9 cellular contexts compared by ENCODE assay signal in the genomic region with DNA sequence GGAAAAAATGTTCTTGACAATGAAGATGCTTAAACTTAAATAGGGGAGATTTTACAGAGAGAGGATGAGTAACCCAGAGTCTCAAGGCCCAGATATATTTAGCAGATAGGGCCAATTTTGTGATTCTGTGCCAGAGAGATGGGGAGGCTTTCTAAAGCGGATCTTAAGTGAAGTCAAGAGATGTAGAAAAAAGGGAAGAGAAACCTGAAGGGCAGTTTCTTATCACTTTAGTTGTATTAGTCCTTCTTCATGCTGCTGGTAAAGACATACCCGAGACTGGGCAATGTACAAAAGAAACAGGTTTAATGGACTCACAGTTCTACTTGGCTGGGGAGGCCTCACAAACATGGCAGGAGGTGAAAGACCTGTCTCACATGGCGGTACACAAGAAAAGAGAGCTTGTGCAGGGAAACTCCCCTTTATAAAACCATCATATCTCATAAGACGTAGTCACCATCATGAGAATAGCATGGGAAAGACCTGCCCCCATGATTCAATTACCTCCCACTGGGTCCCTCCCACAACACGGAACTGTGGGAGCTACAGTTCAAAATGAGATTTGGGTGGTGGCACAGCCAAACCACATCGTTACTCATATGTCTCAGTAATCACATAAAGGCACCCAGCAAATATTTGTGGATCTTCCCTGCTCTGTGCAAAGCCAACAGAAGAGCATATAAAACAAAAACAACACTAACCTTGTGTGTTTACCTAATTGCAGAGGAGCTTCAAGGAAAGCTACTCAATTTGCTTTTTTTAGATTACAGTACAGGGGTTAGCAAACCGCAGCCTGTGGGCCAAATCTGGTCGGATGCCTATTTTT.
DNase-seq lines count a peak whose midpoint lies in the region; ATAC-seq and TF ChIP-seq lines count a peak whose summit lies in the region.
"Had no signal": no experiment of that assay in that cellular context is flagged by ENCODE, and none has a peak within 500 bp of the region (broad histone marks: within the 10 kb centered on the region; RNA-seq: fewer than 3 reads in every experiment).

No MANE protein-coding gene starts in this region.

- TF ChIP-seq POLR2A in breast epithelium (IDR thresholded peaks at IDR 0.05) = no peak

- TF ChIP-seq CTCF in breast epithelium (IDR thresholded peaks at IDR 0.05) = no peak

- no peaks in the 10 kb centered on the region for H3K27me3 ChIP-seq in breast epithelium

- no peak for DNase-seq in activated CD4-positive, CD25-positive, alpha-beta regulatory T cell (lab: John Stamatoyannopoulos, UW)
- DNase-seq in RPMI8226 = peak; percentile 23
- peak; percentile 31 to 41 for DNase-seq in stimulated activated CD4-positive, alpha-beta T cell treated with anti-CD3 and anti-CD28 coated beads, Interleukin-2, amount 100 ng/mL, for 48 hours
- no peak for DNase-seq in HuH-7.5 (ENCODE audit: low spot score)
- DNase-seq in breast epithelium (ENCODE audit: low spot score in 2 of 2) = no peak
- DNase-seq in NCI-H510A (lab: John Stamatoyannopoulos, UW) = no peak

- H3K4me3 ChIP-seq in breast epithelium = no peak overlapping the region
- H3K4me3 ChIP-seq: A549 had no signal

- intact Hi-C loops in breast epithelium (cut with DNase I; ENCODE audit: low total_unique reads) = no loop called here

- H3K4me1 ChIP-seq in breast epithelium = no peaks in the 10 kb centered on the region
- H3K4me1 ChIP-seq: A549 had no signal

- H3K36me3 ChIP-seq in breast epithelium = no peaks in the 10 kb centered on the region

- ATAC-seq in activated CD4-positive, CD25-positive, alpha-beta regulatory T cell treated with anti-CD3 and anti-CD28 coated beads, Interleukin-2, amount 50 U/mL, for 24 hours = peak; percentile 86 to 87
- ATAC-seq in HG02840 (IDR thresholded peaks at IDR 0.05; ENCODE audit: low FRiP score, unreplicated experiment) = peak; percentile 60
- ATAC-seq: A549 had no signal

- H3K9me3 ChIP-seq in breast epithelium = no peaks in the 10 kb centered on the region
- H3K9me3 ChIP-seq: A549 had no signal

- no peak overlapping the region for H3K27ac ChIP-seq in breast epithelium
- H3K27ac ChIP-seq: A549 had no signal

Comparison
In these comparisons a context has a peak if more than half of its experiments do, and no peak if none do; other contexts are left out.
1. DNase-seq: peak in RPMI8226 (single experiment) and stimulated activated CD4-positive, alpha-beta T cell treated with anti-CD3 and anti-CD28 coated beads, Interleukin-2, amount 100 ng/mL, for 48 hours (2 of 2); none in activated CD4-positive, CD25-positive, alpha-beta regulatory T cell (0 of 4), HuH-7.5 (single experiment), breast epithelium (0 of 2) and NCI-H510A (single experiment).